In genomic region chr22:42035256-42035655, GRCh38 we compare ENCODE assay signal across 25 cellular contexts.
"Had no signal": no experiment of that assay in that cellular context is flagged by ENCODE, and none has a peak within 500 bp of the region (broad histone marks: within the 10 kb centered on the region; RNA-seq: fewer than 3 reads in every experiment).

No MANE protein-coding gene starts in this region.

- H3K4me3 ChIP-seq: colonic mucosa, esophagus squamous epithelium, gastrocnemius medialis, heart right ventricle, left lung, lower lobe of right lung, mucosa of descending colon had no signal

- H3K27ac ChIP-seq: colonic mucosa, epithelial cell of prostate, esophagus squamous epithelium, gastrocnemius medialis, heart right ventricle, left lung, lower lobe of right lung had no signal

- H3K36me3 ChIP-seq: colonic mucosa, esophagus squamous epithelium, gastrocnemius medialis, heart right ventricle, left lung, lower lobe of right lung had no signal

- H3K4me1 ChIP-seq: colonic mucosa, esophagus squamous epithelium, gastrocnemius medialis, heart right ventricle, left lung, lower lobe of right lung had no signal

- H3K27me3 ChIP-seq: colonic mucosa, esophagus squamous epithelium, gastrocnemius medialis, heart right ventricle, left lung had no signal

- H3K9me3 ChIP-seq: colonic mucosa, gastrocnemius medialis, lower lobe of right lung had no signal

- FAIRE-seq: endometrium, islet of Langerhans, keratinocyte had no signal

- DNase-seq: colonic mucosa; cortex of kidney; effector CD8-positive, alpha-beta T cell; effector memory CD8-positive, alpha-beta T cell; endodermal cell; erythroblast; esophagus squamous epithelium; foreskin fibroblast; foreskin melanocyte; gastrocnemius medialis; glutamatergic neuron; head of caudate nucleus; heart right ventricle; hippocampal formation; left cardiac atrium; left lung; left ventricle myocardium superior; lower lobe of right lung; mesenchymal stem cell; mucosa of descending colon; naive B cell had no signal
